9 cellular contexts compared by ENCODE assay signal in the genomic region with DNA sequence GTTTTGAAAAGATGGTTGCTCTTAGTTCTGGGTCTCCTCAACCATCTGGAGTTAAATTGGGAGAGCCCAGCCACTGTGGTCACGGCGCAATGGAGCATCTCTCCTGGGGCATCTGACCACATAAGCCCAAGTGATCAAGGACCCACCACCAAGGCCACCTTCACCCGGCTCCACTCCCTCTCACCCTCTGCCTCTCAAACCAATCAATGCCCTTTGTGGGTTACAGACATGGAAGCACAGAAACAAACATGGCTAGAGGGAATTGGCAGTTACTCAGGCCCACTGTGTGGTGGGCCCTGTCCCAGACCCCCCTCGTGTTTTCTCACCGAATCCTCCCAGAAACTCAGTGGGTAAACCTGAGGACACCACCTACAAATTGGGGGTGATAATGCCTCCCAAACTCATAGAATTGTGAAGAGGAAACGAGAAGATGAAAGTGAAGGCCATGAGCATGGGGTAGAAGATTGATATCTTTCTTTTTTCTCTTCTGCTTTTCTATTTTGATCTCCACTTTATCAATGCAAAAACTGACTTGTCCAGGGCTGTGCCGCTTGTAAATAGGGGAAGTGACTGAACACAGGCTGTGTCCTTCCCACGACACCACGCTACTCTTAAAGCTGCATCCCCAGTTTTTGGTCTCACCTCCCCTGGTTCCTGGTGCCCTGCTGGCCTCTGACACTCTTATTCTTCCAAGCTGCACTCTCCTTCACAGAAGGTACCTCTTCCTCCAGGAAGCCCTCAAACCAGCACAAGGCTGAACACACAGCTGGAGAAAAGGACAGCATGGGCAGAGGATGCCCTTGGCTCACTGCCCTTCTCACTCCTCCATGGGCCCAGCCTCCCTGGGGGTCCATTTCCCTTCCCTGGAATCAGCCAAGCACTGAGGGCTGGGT. TPM values are rescaled to one million over a fixed set of nuclear protein-coding genes. Genes with fewer than 3 reads are reported as not detected.
A peak's percentile ranks its signal among the peaks of the same experiment; 100 is the strongest.
DNase-seq lines count a peak whose midpoint lies in the region; ATAC-seq and TF ChIP-seq lines count a peak whose summit lies in the region.
"Had no signal": no experiment of that assay in that cellular context is flagged by ENCODE, and none has a peak within 500 bp of the region (broad histone marks: within the 10 kb centered on the region; RNA-seq: fewer than 3 reads in every experiment).

No MANE protein-coding gene starts in this region.

- H3K4me3 ChIP-seq in transverse colon = no peak overlapping the region

- H3K27ac ChIP-seq in transverse colon (peak overlapping the region; percentile 39 to 69 (median 57)), RWPE1 (no peak overlapping the region)

- CTCF ChIA-PET in activated B cell treated with CpG ODN at 0.5 μM for 24 hours (lab: Charles Lee) (interaction anchor here (0.8 to 2.8 kb wide), 2 partner anchors 15 to 100 kb away, joined by 3 to 11 read pairs; partner anchors contain the start of gene RNF141), RWPE1 (lab: Yijun Ruan, JAX) (no interaction called here)

- peaks cover 5 to 26% (median 17%) of the 10 kb centered on the region in 4 donors for H3K4me1 ChIP-seq in transverse colon

- peaks cover 83% of the 10 kb centered on the region for H3K4me1 Mint-ChIP-seq in activated B cell treated with CpG ODN at 0.5 μM for 24 hours

- H3K27me3 ChIP-seq in transverse colon = no peaks in the 10 kb centered on the region

- no peaks in the 10 kb centered on the region for H3K27me3 Mint-ChIP-seq in activated B cell treated with CpG ODN at 0.5 μM for 24 hours

- H3K9me3 ChIP-seq in transverse colon = no peaks in the 10 kb centered on the region

- H3K36me3 ChIP-seq in transverse colon = no peaks in the 10 kb centered on the region

- 74 to 78% methylated on average over 4 to 9 of the region's 9 CpGs for WGBS in transverse colon (ENCODE audit: low coverage in 1 of 2), 2 donors

- POLR2A ChIA-PET in activated B cell treated with CpG ODN at 0.5 μM for 24 hours (lab: Charles Lee) = interaction anchor here (0.6 to 3.5 kb wide), 17 partner anchors 11 to 1181 kb away, joined by 3 to 20 read pairs (median 4); partner anchors contain the start of genes AMPD3, RNF141 and ZNF143
- POLR2A ChIA-PET in RWPE1 (lab: Yijun Ruan, JAX; ENCODE audit: low non-redundant PET) = no interaction called here

- no peaks in the 10 kb centered on the region for H3K36me3 Mint-ChIP-seq in activated B cell treated with CpG ODN at 0.5 μM for 24 hours (ENCODE audit: low read depth)

- ATAC-seq in GM19397 (IDR thresholded peaks at IDR 0.05; ENCODE audit: unreplicated experiment) (peak; percentile 85), HG03108 (IDR thresholded peaks at IDR 0.05; ENCODE audit: unreplicated experiment) (peak; percentile 81), activated B cell treated with CpG ODN at 0.5 μM for 24 hours (ENCODE audit: low read depth) (peak; percentile 84)

- TF ChIP-seq EP300 in transverse colon (IDR thresholded peaks at IDR 0.05; ENCODE audit: low read depth) = no peak

- in situ Hi-C loops in transverse colon (cut with MboI; ENCODE audit: low pct_ligation_motif_present in 1 of 4, low pct_unique_long_range_greater_than_20kb in 1 of 4, low sequenced_read_pairs in 3 of 4) = no loop called here

- H3K27ac Mint-ChIP-seq in activated B cell treated with CpG ODN at 0.5 μM for 24 hours = peak overlapping the region; percentile 96

- H3K4me3 Mint-ChIP-seq in activated B cell treated with CpG ODN at 0.5 μM for 24 hours = peak overlapping the region; percentile 62

- TF ChIP-seq CTCF in activated B cell treated with CpG ODN at 0.5 μM for 24 hours (IDR thresholded peaks at IDR 0.05) (no peak), transverse colon (IDR thresholded peaks at IDR 0.05) (no peak), RWPE1 (conservative IDR thresholded peaks at IDR 0.05; ENCODE audit: low read depth) (no peak)

- TF ChIP-seq POLR2A in transverse colon (IDR thresholded peaks at IDR 0.05) = no peak

- intact Hi-C loops in activated B cell treated with CpG ODN at 0.5 μM for 24 hours (cut with micrococcal nuclease) (loop anchor here (1.0 to 2.0 kb wide), 6 partner anchors 13 to 182 kb away; partner anchors contain the start of gene RNF141), transverse colon (cut with DNase I; ENCODE audit: low total_unique reads) (no loop called here)

- H3K9me3 Mint-ChIP-seq in activated B cell treated with CpG ODN at 0.5 μM for 24 hours = no peaks in the 10 kb centered on the region

- DNase-seq in activated B cell treated with CpG ODN at 0.5 μM for 24 hours (no peak), transverse colon (no peak), mucosa of gallbladder (ENCODE audit: low spot score) (no peak), RWPE1 (ENCODE audit: low spot score) (no peak), NCI-H748 (lab: John Stamatoyannopoulos, UW; ENCODE audit: unreplicated experiment) (no peak), NCI-H187 treated with DMSO at 0.1 percent for 48 hours (lab: John Stamatoyannopoulos, UW) (no peak)

RNA-seq across cellular contexts. Expression of gene IRAG1, which starts 52.0 kb away (rescaled TPM):
- total RNA-seq in activated B cell treated with CpG ODN at 0.5 μM for 24 hours (not detected in 2 replicates), transverse colon (10 to 100 TPM; 19.4 to 48.8 (median 24.9) TPM), mucosa of gallbladder (112 TPM)
- total RNA-seq: activated CD8-positive, alpha-beta memory T cell treated with anti-CD3 and anti-CD28 coated beads for 36 hours had no signal

Comparison
In these comparisons a context has a peak if more than half of its experiments do, and no peak if none do; other contexts are left out.
1. RNA of gene IRAG1, which starts 52.0 kb away (total RNA-seq): 112 TPM in mucosa of gallbladder (single experiment) and 19.4 to 48.8 TPM in transverse colon; not detected in activated B cell treated with CpG ODN at 0.5 μM for 24 hours; every median in the first group is over 10 times any median in the second.
2. Peak in every context shown above with its lines, with median percentiles within 50 percentile points of each other: ATAC-seq.